Comparison of ENCODE assay signal across 19 cellular contexts in the genomic region with DNA sequence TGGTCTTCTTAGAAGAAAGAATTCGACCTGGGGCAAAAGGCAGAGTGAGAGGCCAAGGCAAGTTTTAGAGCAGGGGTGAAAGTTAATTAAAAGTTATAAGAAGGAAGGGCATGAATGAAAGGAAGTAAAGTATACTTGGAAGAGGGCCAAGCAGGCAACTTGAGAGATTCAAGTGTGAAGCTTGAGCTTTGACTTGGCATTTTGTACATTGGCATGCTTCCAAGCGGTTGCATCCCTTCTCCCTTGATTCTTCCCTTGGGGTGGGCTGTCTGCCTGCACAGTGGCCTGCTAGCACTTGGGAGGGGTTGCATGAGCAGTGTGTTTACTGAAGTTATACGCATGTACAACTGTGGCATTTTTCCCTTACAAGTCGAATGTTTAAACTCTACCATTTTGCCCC.
DNase-seq lines count a peak whose midpoint lies in the region; FAIRE-seq lines count a peak whose summit lies in the region.
"Had no signal": no experiment of that assay in that cellular context is flagged by ENCODE, and none has a peak within 500 bp of the region (broad histone marks: within the 10 kb centered on the region; RNA-seq: fewer than 3 reads in every experiment).

No MANE protein-coding gene starts in this region.

- no peak for FAIRE-seq in small intestine (lab: Jason Lieb, UNC)
- FAIRE-seq: A204.1, HepG2 had no signal

- 59 to 64% (median 63%) methylated on average over 4 of the region's 4 CpGs for WGBS in small intestine, 3 donors

- no peak overlapping the region for H3K4me3 ChIP-seq in small intestine (ENCODE audit: low read depth in 1 of 2, low read length in 2 of 2)
- H3K4me3 ChIP-seq: GM23248, Peyer's patch had no signal

- H3K36me3 ChIP-seq in small intestine (ENCODE audit: control insufficient read depth in 2 of 2, insufficient read depth in 2 of 2, low read length in 2 of 2): no peaks in the 10 kb centered on the region
- H3K36me3 ChIP-seq: Peyer's patch had no signal

- DNase-seq in NCI-H748 (lab: John Stamatoyannopoulos, UW; ENCODE audit: unreplicated experiment): peak; percentile 20
- no peak for DNase-seq in NCI-H748 treated with DMSO at 0.1 percent for 48 hours (lab: John Stamatoyannopoulos, UW)
- peak; percentile 15 for DNase-seq in NCI-H446 treated with DMSO at 0.1 percent for 48 hours (lab: John Stamatoyannopoulos, UW)
- DNase-seq in foreskin melanocyte: peak; percentile 4
- DNase-seq in small intestine: peak; percentile 17
- DNase-seq in AG20443 (ENCODE audit: low spot score): no peak
- DNase-seq in D341Med (ENCODE audit: low spot score): no peak
- DNase-seq in kidney glomerular epithelial cell (lab: John Stamatoyannopoulos, UW): no peak
- DNase-seq: Calu3, GM23248, MM.1S, NCI-H1417, NCI-H2029 treated with DMSO at 0.1 percent for 48 hours, NCI-H226, NCI-H774, Peyer's patch, Right ventricle myocardium superior had no signal

- no peaks in the 10 kb centered on the region for H3K27me3 ChIP-seq in small intestine (ENCODE audit: control insufficient read depth in 2 of 2, insufficient read depth in 2 of 2, low read length in 2 of 2)
- H3K27me3 ChIP-seq: Peyer's patch had no signal

- H3K4me1 ChIP-seq in small intestine (ENCODE audit: control insufficient read depth in 2 of 2, insufficient read depth in 1 of 2, low read depth in 1 of 2, low read length in 1 of 2): no peaks in the 10 kb centered on the region
- H3K4me1 ChIP-seq: Peyer's patch had no signal

- no peaks in the 10 kb centered on the region for H3K9me3 ChIP-seq in small intestine (ENCODE audit: control insufficient read depth, low read depth)
- H3K9me3 ChIP-seq: Peyer's patch had no signal

- H3K27ac ChIP-seq in small intestine (ENCODE audit: low read depth in 1 of 2, low read length in 1 of 2): no peak overlapping the region
- H3K27ac ChIP-seq: GM23248, Peyer's patch had no signal

Comparison
In these comparisons a context has a peak if more than half of its experiments do, and no peak if none do; other contexts are left out.
1. DNase-seq: peak in NCI-H748 (single experiment), NCI-H446 treated with DMSO at 0.1 percent for 48 hours (single experiment), foreskin melanocyte (single experiment) and small intestine (single experiment); none in NCI-H748 treated with DMSO at 0.1 percent for 48 hours (single experiment), AG20443 (single experiment), D341Med (single experiment) and kidney glomerular epithelial cell (single experiment).